ENCODE assay signal across 13 cellular contexts in the genomic region with DNA sequence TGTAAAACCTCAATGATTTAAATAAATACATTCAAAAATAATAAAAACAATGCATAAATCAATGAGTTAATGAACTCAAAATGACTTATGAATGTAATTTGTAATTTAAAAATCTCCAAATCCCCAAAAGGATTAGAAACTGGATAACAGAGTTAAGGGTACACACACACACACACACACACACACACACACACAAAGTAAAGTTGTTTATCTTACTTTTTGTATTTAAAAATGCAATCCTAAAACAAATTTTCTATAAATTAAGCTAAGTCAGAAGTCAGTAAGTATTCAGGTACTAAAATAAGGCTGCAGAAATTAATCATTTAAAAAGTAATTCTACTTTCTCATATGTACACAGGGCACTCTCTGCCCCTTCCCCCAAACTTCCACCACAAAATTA. TPM values are rescaled to one million over a fixed set of nuclear protein-coding genes. Genes with fewer than 3 reads are reported as not detected.
A peak's percentile ranks its signal among the peaks of the same experiment; 100 is the strongest.
DNase-seq lines count a peak whose midpoint lies in the region; ATAC-seq, FAIRE-seq and TF ChIP-seq lines count a peak whose summit lies in the region.
"Had no signal": no experiment of that assay in that cellular context is flagged by ENCODE, and none has a peak within 500 bp of the region (broad histone marks: within the 10 kb centered on the region; RNA-seq: fewer than 3 reads in every experiment).

No MANE protein-coding gene starts in this region.

- H2AFZ ChIP-seq in neural progenitor cell (replicated peaks): no peak overlapping the region

- ATAC-seq in activated naive CD8-positive, alpha-beta T cell treated with anti-CD3 and anti-CD28 coated beads, Interleukin-2, amount 10 ng/mL, durations not matched to agents 7 days and 5 days (ENCODE audit: low read depth): no peak
- ATAC-seq in naive thymus-derived CD8-positive, alpha-beta T cell: no peak
- ATAC-seq: activated CD4-positive, CD25-positive, alpha-beta regulatory T cell treated with anti-CD3 and anti-CD28 coated beads, Interleukin-2, amount 50 U/mL, for 24 hours had no signal

- CTCF ChIA-PET in CD8-positive, alpha-beta memory T cell (lab: Charles Lee): no interaction called here

- no peaks in the 10 kb centered on the region for H3K36me3 ChIP-seq in CD8-positive, alpha-beta memory T cell (ENCODE audit: insufficient read depth, low read length)
- H3K36me3 ChIP-seq in neural progenitor cell: no peaks in the 10 kb centered on the region

- peaks cover 0 to 5% of the 10 kb centered on the region in 2 donors for H3K27me3 Mint-ChIP-seq in CD8-positive, alpha-beta memory T cell
- H3K27me3 Mint-ChIP-seq in HFFc6 (ENCODE audit: insufficient read depth): no peaks in the 10 kb centered on the region; the same call in 1 of the 2 replicates
- H3K27me3 Mint-ChIP-seq in activated naive CD8-positive, alpha-beta T cell treated with anti-CD3 and anti-CD28 coated beads, Interleukin-2, amount 10 ng/mL, durations not matched to agents 7 days and 5 days: peaks cover 1% of the 10 kb centered on the region
- no peaks in the 10 kb centered on the region for H3K27me3 Mint-ChIP-seq in neural progenitor cell (ENCODE audit: insufficient read depth, low read depth)
- H3K27me3 Mint-ChIP-seq in naive thymus-derived CD8-positive, alpha-beta T cell: peaks cover 0 to 2% (median 0%) of the 10 kb centered on the region in 5 donors
- H3K27me3 Mint-ChIP-seq: IgD-negative memory B cell had no signal

- peaks cover 38 to 60% (median 53%) of the 10 kb centered on the region in 5 donors for H3K9me3 Mint-ChIP-seq in CD8-positive, alpha-beta memory T cell
- H3K9me3 Mint-ChIP-seq in HFFc6: peaks cover 19% of the 10 kb centered on the region
- peaks cover 18% of the 10 kb centered on the region for H3K9me3 Mint-ChIP-seq in activated naive CD8-positive, alpha-beta T cell treated with anti-CD3 and anti-CD28 coated beads, Interleukin-2, amount 10 ng/mL, durations not matched to agents 7 days and 5 days
- peaks cover 30% of the 10 kb centered on the region for H3K9me3 Mint-ChIP-seq in neural progenitor cell
- peaks cover 18 to 69% (median 47%) of the 10 kb centered on the region in 9 donors for H3K9me3 Mint-ChIP-seq in naive thymus-derived CD8-positive, alpha-beta T cell

- H3K4me1 ChIP-seq in CD8-positive, alpha-beta memory T cell (ENCODE audit: insufficient read depth, low read length): peaks cover 23% of the 10 kb centered on the region
- no peaks in the 10 kb centered on the region for H3K4me1 ChIP-seq in neural progenitor cell

- H3K79me2 ChIP-seq in neural progenitor cell (ENCODE audit: low read depth): peaks cover 46% of the 10 kb centered on the region

- no peak for FAIRE-seq in GM12892 (lab: Jason Lieb, UNC)
- FAIRE-seq: bronchial epithelial cell had no signal

- peak overlapping the region; percentile 70 for H3K4me2 ChIP-seq in neural progenitor cell

- H3K27me3 ChIP-seq in CD8-positive, alpha-beta memory T cell (ENCODE audit: insufficient read depth, low read length, poor library complexity, severe bottlenecking): no peaks in the 10 kb centered on the region
- peaks cover 3% of the 10 kb centered on the region for H3K27me3 ChIP-seq in neural progenitor cell

- H3K27ac ChIP-seq in CD8-positive, alpha-beta memory T cell (ENCODE audit: low read depth, low read length): peak overlapping the region; percentile 99
- H3K27ac ChIP-seq in neural progenitor cell: no peak overlapping the region

- peaks cover 9% of the 10 kb centered on the region for H3K9me3 ChIP-seq in CD8-positive, alpha-beta memory T cell (ENCODE audit: low read length)
- peaks cover 4% of the 10 kb centered on the region for H3K9me3 ChIP-seq in neural progenitor cell (ENCODE audit: low read depth)

- DNase-seq in CD8-positive, alpha-beta memory T cell: no peak
- DNase-seq in HFFc6 (no peak), neural progenitor cell (ENCODE audit: low spot score) (no peak), GM12892 (ENCODE audit: insufficient read length) (no peak)
- DNase-seq in activated naive CD8-positive, alpha-beta T cell treated with anti-CD3 and anti-CD28 coated beads, Interleukin-2, amount 10 ng/mL, durations not matched to agents 7 days and 5 days: no peak
- no peak for DNase-seq in activated CD8-positive, alpha-beta memory T cell treated with anti-CD3 and anti-CD28 coated beads, Interleukin-2, amount 50 U/mL, for 48 hours
- DNase-seq in naive thymus-derived CD8-positive, alpha-beta T cell: no peak
- DNase-seq: COR-L47; NCI-H187 treated with DMSO at 0.1 percent for 48 hours; stimulated activated CD4-positive, alpha-beta T cell treated with anti-CD3 and anti-CD28 coated beads, Interleukin-12 subunit alpha, Interleukin-12 subunit beta, amount 100 ng/mL, for 4 hours had no signal

- H3K4me3 Mint-ChIP-seq in CD8-positive, alpha-beta memory T cell: peak overlapping the region in 5 of 7 donors; percentile 9 to 54 (median 17)
- H3K4me3 Mint-ChIP-seq in HFFc6 (peak overlapping the region; percentile 91), neural progenitor cell (no peak overlapping the region)
- H3K4me3 Mint-ChIP-seq in activated naive CD8-positive, alpha-beta T cell treated with anti-CD3 and anti-CD28 coated beads, Interleukin-2, amount 10 ng/mL, durations not matched to agents 7 days and 5 days: peak overlapping the region; percentile 97
- peak overlapping the region in 5 of 10 donors; percentile 40 to 99 (median 79) for H3K4me3 Mint-ChIP-seq in naive thymus-derived CD8-positive, alpha-beta T cell

- peaks cover 20% of the 10 kb centered on the region for H3F3A ChIP-seq in neural progenitor cell (ENCODE audit: low read depth)

- TF ChIP-seq POLR2A in GM12892 (IDR thresholded peaks at IDR 0.05; ENCODE audit: low read depth, low read length): no peak

- H3K9ac ChIP-seq in neural progenitor cell: no peak overlapping the region

- H3K27ac Mint-ChIP-seq in CD8-positive, alpha-beta memory T cell: no peak overlapping the region
- H3K27ac Mint-ChIP-seq in HFFc6: no peak overlapping the region
- no peak overlapping the region for H3K27ac Mint-ChIP-seq in activated naive CD8-positive, alpha-beta T cell treated with anti-CD3 and anti-CD28 coated beads, Interleukin-2, amount 10 ng/mL, durations not matched to agents 7 days and 5 days
- no peak overlapping the region for H3K27ac Mint-ChIP-seq in neural progenitor cell
- H3K27ac Mint-ChIP-seq in naive thymus-derived CD8-positive, alpha-beta T cell: no peak overlapping the region

- TF ChIP-seq CTCF in HFFc6 (IDR thresholded peaks at IDR 0.05) (no peak), neural progenitor cell (IDR thresholded peaks at IDR 0.05) (no peak)

- no peaks in the 10 kb centered on the region for H4K20me1 ChIP-seq in neural progenitor cell (ENCODE audit: low read depth)

- peak overlapping the region; percentile 80 for H3K4me3 ChIP-seq in CD8-positive, alpha-beta memory T cell (ENCODE audit: low read length)
- H3K4me3 ChIP-seq in neural progenitor cell: peak overlapping the region; percentile 58

- peaks cover 10 to 41% (median 39%) of the 10 kb centered on the region in 3 donors for H3K36me3 Mint-ChIP-seq in CD8-positive, alpha-beta memory T cell
- H3K36me3 Mint-ChIP-seq in HFFc6 (ENCODE audit: low read depth) (peaks cover 32% of the 10 kb centered on the region), neural progenitor cell (peaks cover 13% of the 10 kb centered on the region)
- peaks cover 41% of the 10 kb centered on the region for H3K36me3 Mint-ChIP-seq in activated naive CD8-positive, alpha-beta T cell treated with anti-CD3 and anti-CD28 coated beads, Interleukin-2, amount 10 ng/mL, durations not matched to agents 7 days and 5 days
- peaks cover 19 to 44% (median 42%) of the 10 kb centered on the region in 3 donors for H3K36me3 Mint-ChIP-seq in naive thymus-derived CD8-positive, alpha-beta T cell

- POLR2A ChIA-PET in CD8-positive, alpha-beta memory T cell (lab: Charles Lee): interaction anchor here (0.6 kb wide), 1 partner anchor 34 kb away, joined by 3 read pairs; no protein-coding TSS in a partner anchor
- POLR2A ChIA-PET in activated naive CD8-positive, alpha-beta T cell treated with anti-CD3 and anti-CD28 coated beads, Interleukin-2, amount 10 ng/mL, durations not matched to agents 7 days and 5 days (lab: Charles Lee): no interaction called here
- POLR2A ChIA-PET in naive thymus-derived CD8-positive, alpha-beta T cell (lab: Charles Lee): no interaction called here

- peaks cover 41 to 50% (median 43%) of the 10 kb centered on the region in 3 donors for H3K4me1 Mint-ChIP-seq in CD8-positive, alpha-beta memory T cell
- H3K4me1 Mint-ChIP-seq in HFFc6 (ENCODE audit: low read depth) (peaks cover 42% of the 10 kb centered on the region), neural progenitor cell (no peaks in the 10 kb centered on the region)
- H3K4me1 Mint-ChIP-seq in activated naive CD8-positive, alpha-beta T cell treated with anti-CD3 and anti-CD28 coated beads, Interleukin-2, amount 10 ng/mL, durations not matched to agents 7 days and 5 days: peaks cover 28% of the 10 kb centered on the region
- peaks cover 23 to 40% (median 30%) of the 10 kb centered on the region in 4 donors for H3K4me1 Mint-ChIP-seq in naive thymus-derived CD8-positive, alpha-beta T cell

RNA-seq across cellular contexts. Expression of gene LRIF1, which starts 1.8 kb away (rescaled TPM):
- total RNA-seq in CD8-positive, alpha-beta memory T cell: 10 to 100 TPM; 14.1 to 15.6 TPM
- 30.2 TPM for polyA plus RNA-seq in CD8-positive, alpha-beta memory T cell
- total RNA-seq in HFFc6 (2021; fragmentation: NEBNext Ultra II Directional; extraction: Animal tissue kit (Norgen Biotek cat#: 25700)): 10 to 100 TPM; 14.7 to 17.9 (median 17.2) TPM
- total RNA-seq in activated naive CD8-positive, alpha-beta T cell treated with anti-CD3 and anti-CD28 coated beads, Interleukin-2, amount 10 ng/mL, durations not matched to agents 7 days and 5 days: 10 to 100 TPM; 25.2 to 26.1 TPM
- total RNA-seq in neural progenitor cell (ENCODE audit: low replicate concordance): 17.2 and 28.4 TPM in 2 replicates
- 16.2 TPM for polyA plus RNA-seq in GM12892 (2012; ENCODE audit: missing spikeins)
- total RNA-seq in naive thymus-derived CD8-positive, alpha-beta T cell: 10 to 100 TPM; 23.3 to 25.9 TPM
- polyA plus RNA-seq in naive thymus-derived CD8-positive, alpha-beta T cell: 10 to 100 TPM; 22.2 to 26.4 (median 26.3) TPM
